11 cellular contexts compared by ENCODE assay signal in the genomic region with DNA sequence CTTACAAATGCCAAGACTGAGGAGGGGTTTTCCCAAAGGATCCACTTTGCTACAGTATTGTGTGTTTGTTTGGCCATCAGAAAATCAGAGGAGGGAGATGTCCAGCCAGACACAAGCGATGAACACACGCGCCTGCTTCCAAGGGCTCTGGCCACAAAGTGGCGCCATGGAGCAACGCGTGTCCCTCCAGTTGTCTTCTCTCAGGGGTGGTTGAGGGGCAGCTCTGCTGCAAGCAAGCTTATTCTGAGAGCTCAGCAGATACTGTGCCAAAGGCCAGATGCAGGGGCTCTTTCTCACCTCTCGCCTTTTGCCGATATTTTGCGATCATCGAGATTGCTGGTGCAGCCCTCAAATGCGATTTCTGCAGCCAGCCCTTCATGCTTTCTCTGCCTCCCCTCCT.
DNase-seq lines count a peak whose midpoint lies in the region; ATAC-seq, FAIRE-seq and TF ChIP-seq lines count a peak whose summit lies in the region.
"Had no signal": no experiment of that assay in that cellular context is flagged by ENCODE, and none has a peak within 500 bp of the region (broad histone marks: within the 10 kb centered on the region; RNA-seq: fewer than 3 reads in every experiment).

No MANE protein-coding gene starts in this region.

- H3K79me1 ChIP-seq in H1 (ENCODE audit: low read depth, low read length), result no peaks in the 10 kb centered on the region

- no peak overlapping the region for H3K4ac ChIP-seq in H1 (replicated peaks; ENCODE audit: insufficient read length, low read depth, low read length)

- H2BK20ac ChIP-seq in H1 (ENCODE audit: low read length), result no peak overlapping the region

- no peak overlapping the region for H2BK12ac ChIP-seq in H1 (ENCODE audit: low read depth, low read length)

- no peak overlapping the region for H3K27ac ChIP-seq in H1 (ENCODE audit: low read depth, low read length)

- H2AFZ ChIP-seq in H1 (ENCODE audit: low read length), result peak overlapping the region; percentile 26; the same call in 1 of the 2 replicates

- WGBS in H1 (ENCODE audit: extremely low coverage in 1 of 2, insufficient coverage in 1 of 2, insufficient read length in 1 of 2, insufficient replicate concordance in 2 of 2, low coverage in 1 of 2, low lambda C conversion rate in 2 of 2, missing lambda C conversion rate in 1 of 2), 2 experiments, result 37% methylated on average over 11 of the region's 11 CpGs; no CpG with 5 or more reads in 1 of the 2 experiments

- H3K79me2 ChIP-seq in H1 (ENCODE audit: control insufficient read depth in 1 of 2, insufficient read depth in 2 of 2, low read length in 2 of 2), result no peaks in the 10 kb centered on the region

- ATAC-seq in GM18502 (IDR thresholded peaks at IDR 0.05; ENCODE audit: poor library complexity, unreplicated experiment), result no peak
- ATAC-seq: naive thymus-derived CD4-positive, alpha-beta T cell had no signal

- CTCF ChIA-PET in H1 (lab: Charles Lee; ENCODE audit: partially characterized antibody), result interaction anchor here (0.6 to 1.4 kb wide), 5 partner anchors 10 to 422 kb away, joined by 3 to 7 read pairs (median 3); no protein-coding TSS in a partner anchor

- TF ChIP-seq CTCF in LNCaP clone FGC (IDR thresholded peaks at IDR 0.05; ENCODE audit: control insufficient read depth, extremely low read depth, insufficient read depth), result 0 out of 2 replicates have a peak, but pooled peaks have one; percentile 21
- TF ChIP-seq CTCF in H1 (IDR thresholded peaks at IDR 0.05; ENCODE audit: control extremely low read depth in 1 of 3, insufficient read depth in 1 of 3, low read depth in 1 of 3, low read length in 3 of 3), result peak; percentile 77 to 89 (median 85)

- H3K4me1 ChIP-seq in H1 (replicated peaks in 1 of 4; ENCODE audit: control insufficient read depth in 3 of 4, insufficient read depth in 4 of 4, low read length in 3 of 4), result no peaks in the 10 kb centered on the region

- no peaks in the 10 kb centered on the region for H4K20me1 ChIP-seq in H1 (replicated peaks in 1 of 2; ENCODE audit: control insufficient read depth in 1 of 2, insufficient read depth in 2 of 2, low read length in 2 of 2)

- no peaks in the 10 kb centered on the region for H3K23me2 ChIP-seq in H1 (ENCODE audit: low read depth, low read length)

- FAIRE-seq in H1 (lab: Jason Lieb, UNC), result peak; percentile 60

- H4K8ac ChIP-seq in H1 (ENCODE audit: extremely low read depth, insufficient read depth, low read length), result no peak overlapping the region

- H4K5ac ChIP-seq in H1 (ENCODE audit: insufficient read length, low read depth, low read length), result no peak overlapping the region

- no peak for TF ChIP-seq POLR2A in H1 (IDR thresholded peaks at IDR 0.05; ENCODE audit: control extremely low read depth in 1 of 2, low read depth in 2 of 2, low read length in 2 of 2)

- H2AK5ac ChIP-seq in H1 (ENCODE audit: low read depth, low read length), result no peak overlapping the region

- TF ChIP-seq EP300 in H1 (IDR thresholded peaks at IDR 0.05; ENCODE audit: borderline replicate concordance in 1 of 2, low read depth in 2 of 2, low read length in 2 of 2), result no peak

- H3K9me3 ChIP-seq in H1 (ENCODE audit: insufficient read depth in 2 of 2, low read depth in 1 of 2, low read length in 1 of 2), result no peaks in the 10 kb centered on the region

- H3K56ac ChIP-seq in H1 (replicated peaks; ENCODE audit: insufficient read length, low read depth, low read length), result no peak overlapping the region

- peak; percentile 25 for DNase-seq in EH (ENCODE audit: low read depth)
- no peak for DNase-seq in LNCaP clone FGC (ENCODE audit: low read depth)
- DNase-seq in H1 (ENCODE audit: low read depth in 1 of 2, low spot score in 2 of 2), result peak; percentile 25 to 82
- DNase-seq in myocyte (ENCODE audit: low read depth), result peak; percentile 37
- DNase-seq in GM19238 (ENCODE audit: insufficient read length, low spot score), result no peak
- no peak for DNase-seq in C1 segment of cervical spinal cord (lab: John Stamatoyannopoulos, UW)
- no peak for DNase-seq in activated CD4-positive, CD25-positive, alpha-beta regulatory T cell treated with anti-CD3 and anti-CD28 coated beads, Interleukin-2, amount 50 U/mL, for 72 hours
- DNase-seq: central memory CD4-positive, alpha-beta T cell; naive thymus-derived CD4-positive, alpha-beta T cell; NCI-H187 treated with DMSO at 0.1 percent for 48 hours had no signal

- no peak overlapping the region for H3K14ac ChIP-seq in H1 (ENCODE audit: insufficient read length)

- H3K36me3 ChIP-seq in H1 (ENCODE audit: control insufficient read depth in 2 of 4, insufficient read depth in 4 of 4, low read length in 3 of 4), result no peaks in the 10 kb centered on the region

- no peak overlapping the region for H2BK120ac ChIP-seq in H1 (replicated peaks; ENCODE audit: low read depth, low read length)

- H3K9ac ChIP-seq in H1 (replicated peaks in 1 of 4; ENCODE audit: extremely low read depth in 1 of 4, low read depth in 3 of 4, low read length in 3 of 4), result no peak overlapping the region

- no peak overlapping the region for H3K4me3 ChIP-seq in LNCaP clone FGC (ENCODE audit: low read depth, low read length)
- no peak overlapping the region for H3K4me3 ChIP-seq in H1 (ENCODE audit: extremely low read depth in 1 of 4, insufficient read depth in 2 of 4, low read depth in 3 of 4, low read length in 4 of 4)

- no peak overlapping the region for H3K4me2 ChIP-seq in H1 (ENCODE audit: insufficient read depth in 1 of 2, low read depth in 2 of 2, low read length in 2 of 2)

- H4K91ac ChIP-seq in H1 (replicated peaks; ENCODE audit: insufficient read length, low read length), result no peak overlapping the region

- no peak overlapping the region for H3K18ac ChIP-seq in H1 (ENCODE audit: extremely low read depth, low read length)

- POLR2A ChIA-PET in H1 (lab: Charles Lee; ENCODE audit: partially characterized antibody), result no interaction called here

- H2BK5ac ChIP-seq in H1 (ENCODE audit: low read depth, low read length), result no peak overlapping the region

- no peak overlapping the region for H2BK15ac ChIP-seq in H1 (ENCODE audit: low read length)

- H3K27me3 ChIP-seq in H1 (replicated peaks in 1 of 4; ENCODE audit: control insufficient read depth in 3 of 4, extremely low read depth in 1 of 4, insufficient read depth in 3 of 4, low read length in 3 of 4), result no peaks in the 10 kb centered on the region

- H3K23ac ChIP-seq in H1 (ENCODE audit: insufficient read length), result no peak overlapping the region

- TF ChIP-seq RAD21 in H1 (IDR thresholded peaks at IDR 0.05 in 1 of 2, conservative IDR thresholded peaks at IDR 0.05 in 1 of 2; ENCODE audit: low read depth in 2 of 2, low read length in 2 of 2), result peak; percentile 74 to 76

TF ChIP-seq in H1, 55 proteins besides CTCF, POLR2A, EP300 and RAD21:
- TF ChIP-seq, protein P1, sequence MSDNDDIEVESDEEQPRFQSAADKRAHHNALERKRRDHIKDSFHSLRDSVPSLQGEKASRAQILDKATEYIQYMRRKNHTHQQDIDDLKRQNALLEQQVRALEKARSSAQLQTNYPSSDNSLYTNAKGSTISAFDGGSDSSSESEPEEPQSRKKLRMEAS (IDR thresholded peaks at IDR 0.05), result peak; percentile 86
- TF ChIP-seq KDM4A (IDR thresholded peaks at IDR 0.05; ENCODE audit: low read depth, low read length, severe bottlenecking) (no peak), SIN3A (conservative IDR thresholded peaks at IDR 0.05 in 1 of 2, IDR thresholded peaks at IDR 0.05 in 1 of 2; ENCODE audit: low read depth in 1 of 2, low read length in 2 of 2) (no peak)
- TF ChIP-seq, protein P2, sequence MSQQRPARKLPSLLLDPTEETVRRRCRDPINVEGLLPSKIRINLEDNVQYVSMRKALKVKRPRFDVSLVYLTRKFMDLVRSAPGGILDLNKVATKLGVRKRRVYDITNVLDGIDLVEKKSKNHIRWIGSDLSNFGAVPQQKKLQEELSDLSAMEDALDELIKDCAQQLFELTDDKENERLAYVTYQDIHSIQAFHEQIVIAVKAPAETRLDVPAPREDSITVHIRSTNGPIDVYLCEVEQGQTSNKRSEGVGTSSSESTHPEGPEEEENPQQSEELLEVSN (IDR thresholded peaks at IDR 0.05), result peak; percentile 44; the same call in 1 of the 2 replicates

Comparison
In these comparisons a context has a peak if more than half of its experiments do, and no peak if none do; other contexts are left out.
1. DNase-seq: peak in EH (single experiment), H1 (2 of 2) and myocyte (single experiment); none in LNCaP clone FGC (single experiment), GM19238 (single experiment), C1 segment of cervical spinal cord (0 of 14) and activated CD4-positive, CD25-positive, alpha-beta regulatory T cell treated with anti-CD3 and anti-CD28 coated beads, Interleukin-2, amount 50 U/mL, for 72 hours (single experiment).